Comparison of ENCODE assay signal across 1 cellular context in the genomic region with DNA sequence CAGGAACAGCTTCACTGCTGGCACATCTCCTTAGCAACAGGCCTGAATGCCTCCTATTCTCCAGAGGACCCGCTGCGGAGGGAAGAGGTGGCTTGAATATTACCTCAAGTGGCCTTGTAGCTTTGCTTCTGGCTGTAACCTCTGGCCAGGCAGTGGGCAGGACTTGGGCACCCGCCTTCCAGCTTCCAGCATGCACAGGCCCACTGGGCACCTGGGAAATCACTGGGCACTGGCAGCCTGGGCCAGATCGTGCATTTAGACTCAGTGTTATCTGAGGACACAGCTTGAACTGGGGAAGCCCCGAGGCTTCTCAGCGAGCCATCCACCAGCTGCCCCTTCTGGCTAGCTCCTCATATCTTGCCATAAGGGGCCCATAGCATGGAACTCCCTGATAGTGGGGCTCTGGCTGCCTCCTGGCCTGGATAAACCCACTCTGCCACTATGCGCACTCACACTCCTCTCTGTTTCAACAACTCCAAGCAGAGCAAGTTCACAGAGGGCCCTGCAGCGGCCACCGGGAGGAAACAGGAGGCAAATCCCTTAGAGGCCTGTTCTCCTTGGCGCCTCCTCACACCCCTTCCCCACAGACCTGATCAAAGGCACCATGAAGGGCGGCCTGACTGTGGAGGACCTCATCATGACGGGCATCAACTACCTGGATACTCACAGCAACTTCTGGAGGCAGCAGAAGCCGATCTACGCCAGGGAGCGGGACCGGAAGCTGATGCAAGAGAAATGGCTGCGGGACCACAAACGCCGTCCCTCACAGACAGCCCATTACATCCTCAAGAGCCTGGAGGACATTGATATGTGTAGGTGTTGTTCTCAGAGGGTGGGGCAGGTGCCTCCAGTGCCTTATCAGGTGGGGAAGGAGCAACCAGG.
TF ChIP-seq lines count a peak whose summit lies in the region.

No MANE protein-coding gene starts in this region.

TF ChIP-seq in K562, 482 proteins besides CTCF, POLR2A, EP300 and RAD21 (continued from another document and continues in another):
- TF ChIP-seq, protein P1, sequence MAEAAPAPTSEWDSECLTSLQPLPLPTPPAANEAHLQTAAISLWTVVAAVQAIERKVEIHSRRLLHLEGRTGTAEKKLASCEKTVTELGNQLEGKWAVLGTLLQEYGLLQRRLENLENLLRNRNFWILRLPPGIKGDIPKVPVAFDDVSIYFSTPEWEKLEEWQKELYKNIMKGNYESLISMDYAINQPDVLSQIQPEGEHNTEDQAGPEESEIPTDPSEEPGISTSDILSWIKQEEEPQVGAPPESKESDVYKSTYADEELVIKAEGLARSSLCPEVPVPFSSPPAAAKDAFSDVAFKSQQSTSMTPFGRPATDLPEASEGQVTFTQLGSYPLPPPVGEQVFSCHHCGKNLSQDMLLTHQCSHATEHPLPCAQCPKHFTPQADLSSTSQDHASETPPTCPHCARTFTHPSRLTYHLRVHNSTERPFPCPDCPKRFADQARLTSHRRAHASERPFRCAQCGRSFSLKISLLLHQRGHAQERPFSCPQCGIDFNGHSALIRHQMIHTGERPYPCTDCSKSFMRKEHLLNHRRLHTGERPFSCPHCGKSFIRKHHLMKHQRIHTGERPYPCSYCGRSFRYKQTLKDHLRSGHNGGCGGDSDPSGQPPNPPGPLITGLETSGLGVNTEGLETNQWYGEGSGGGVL (CRISPR knock-in tag; IDR thresholded peaks at IDR 0.05) = no peak
- TF ChIP-seq, protein P2, sequence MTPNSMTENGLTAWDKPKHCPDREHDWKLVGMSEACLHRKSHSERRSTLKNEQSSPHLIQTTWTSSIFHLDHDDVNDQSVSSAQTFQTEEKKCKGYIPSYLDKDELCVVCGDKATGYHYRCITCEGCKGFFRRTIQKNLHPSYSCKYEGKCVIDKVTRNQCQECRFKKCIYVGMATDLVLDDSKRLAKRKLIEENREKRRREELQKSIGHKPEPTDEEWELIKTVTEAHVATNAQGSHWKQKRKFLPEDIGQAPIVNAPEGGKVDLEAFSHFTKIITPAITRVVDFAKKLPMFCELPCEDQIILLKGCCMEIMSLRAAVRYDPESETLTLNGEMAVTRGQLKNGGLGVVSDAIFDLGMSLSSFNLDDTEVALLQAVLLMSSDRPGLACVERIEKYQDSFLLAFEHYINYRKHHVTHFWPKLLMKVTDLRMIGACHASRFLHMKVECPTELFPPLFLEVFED (CRISPR knock-in tag; conservative IDR thresholded peaks at IDR 0.05) = no peak
- TF ChIP-seq CXXC5 (CRISPR knock-in tag; IDR thresholded peaks at IDR 0.05) = peak; percentile 46
- no peak for TF ChIP-seq SIN3B (IDR thresholded peaks at IDR 0.05; ENCODE audit: low read depth)
- TF ChIP-seq, protein P3, sequence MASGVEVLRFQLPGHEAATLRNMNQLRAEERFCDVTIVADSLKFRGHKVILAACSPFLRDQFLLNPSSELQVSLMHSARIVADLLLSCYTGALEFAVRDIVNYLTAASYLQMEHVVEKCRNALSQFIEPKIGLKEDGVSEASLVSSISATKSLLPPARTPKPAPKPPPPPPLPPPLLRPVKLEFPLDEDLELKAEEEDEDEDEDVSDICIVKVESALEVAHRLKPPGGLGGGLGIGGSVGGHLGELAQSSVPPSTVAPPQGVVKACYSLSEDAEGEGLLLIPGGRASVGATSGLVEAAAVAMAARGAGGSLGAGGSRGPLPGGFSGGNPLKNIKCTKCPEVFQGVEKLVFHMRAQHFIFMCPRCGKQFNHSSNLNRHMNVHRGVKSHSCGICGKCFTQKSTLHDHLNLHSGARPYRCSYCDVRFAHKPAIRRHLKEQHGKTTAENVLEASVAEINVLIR (CRISPR knock-in tag; IDR thresholded peaks at IDR 0.05) = no peak
- no peak for TF ChIP-seq ARID2 (IDR thresholded peaks at IDR 0.05)
- no peak for TF ChIP-seq TFAM (CRISPR knock-in tag; conservative IDR thresholded peaks at IDR 0.05)
- TF ChIP-seq, protein P4, sequence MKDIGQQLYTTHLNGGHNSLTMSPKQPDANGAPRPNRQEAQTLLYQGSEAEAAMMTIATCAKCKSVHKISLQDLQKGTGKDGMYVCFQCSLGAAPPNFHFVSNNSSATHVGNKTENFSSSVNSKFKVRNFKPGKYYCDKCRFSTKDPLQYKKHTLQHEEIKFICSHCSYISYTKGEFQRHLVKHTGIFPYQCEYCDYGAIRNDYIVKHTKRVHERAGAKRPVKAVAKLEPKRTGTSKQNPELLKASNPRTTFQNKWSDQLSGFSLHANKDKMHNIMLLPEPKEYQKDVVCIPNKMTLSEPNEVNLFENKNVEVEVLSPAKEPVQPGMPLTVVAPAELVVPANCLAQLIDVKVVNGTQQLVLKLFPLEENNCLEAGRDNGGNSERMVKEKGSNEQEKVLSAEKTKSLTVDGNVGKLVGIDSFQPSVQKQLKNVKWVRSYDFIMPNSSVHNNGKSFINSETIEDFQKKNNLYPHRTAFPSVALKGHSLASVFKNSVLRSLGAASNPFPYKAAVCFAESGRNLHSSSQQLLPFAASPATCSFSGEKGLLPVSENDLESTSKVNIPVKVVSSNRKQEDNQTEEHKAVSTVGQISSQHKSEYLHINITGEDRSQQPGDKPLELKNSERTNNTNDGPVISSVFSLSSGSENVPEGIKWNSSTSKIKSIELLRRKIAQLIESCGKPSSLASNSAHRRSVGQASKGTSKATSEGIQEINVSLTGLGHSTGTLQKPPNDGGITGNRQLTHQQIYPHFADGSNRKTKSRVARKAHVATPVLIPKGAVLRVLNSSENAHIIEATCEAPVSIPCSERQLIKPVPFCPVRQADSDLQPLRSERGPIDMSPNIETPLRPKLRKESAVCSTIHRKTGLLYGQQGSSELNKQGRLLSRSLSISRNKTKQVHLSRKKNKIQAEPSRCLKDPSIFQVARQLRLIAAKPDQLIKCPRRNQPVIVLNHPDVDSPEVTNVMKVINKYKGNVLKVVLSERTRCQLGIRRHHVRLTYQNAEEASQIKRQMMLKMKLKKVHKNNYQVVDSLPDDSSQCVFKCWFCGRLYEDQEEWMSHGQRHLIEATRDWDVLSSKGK (CRISPR knock-in tag; IDR thresholded peaks at IDR 0.05) = no peak
- TF ChIP-seq, protein P5, sequence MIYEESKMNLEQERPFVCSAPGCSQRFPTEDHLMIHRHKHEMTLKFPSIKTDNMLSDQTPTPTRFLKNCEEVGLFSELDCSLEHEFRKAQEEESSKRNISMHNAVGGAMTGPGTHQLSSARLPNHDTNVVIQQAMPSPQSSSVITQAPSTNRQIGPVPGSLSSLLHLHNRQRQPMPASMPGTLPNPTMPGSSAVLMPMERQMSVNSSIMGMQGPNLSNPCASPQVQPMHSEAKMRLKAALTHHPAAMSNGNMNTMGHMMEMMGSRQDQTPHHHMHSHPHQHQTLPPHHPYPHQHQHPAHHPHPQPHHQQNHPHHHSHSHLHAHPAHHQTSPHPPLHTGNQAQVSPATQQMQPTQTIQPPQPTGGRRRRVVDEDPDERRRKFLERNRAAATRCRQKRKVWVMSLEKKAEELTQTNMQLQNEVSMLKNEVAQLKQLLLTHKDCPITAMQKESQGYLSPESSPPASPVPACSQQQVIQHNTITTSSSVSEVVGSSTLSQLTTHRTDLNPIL (CRISPR knock-in tag; IDR thresholded peaks at IDR 0.05) = no peak
- no peak for TF ChIP-seq ZNF3 (CRISPR knock-in tag; IDR thresholded peaks at IDR 0.05)
- TF ChIP-seq, protein P6, sequence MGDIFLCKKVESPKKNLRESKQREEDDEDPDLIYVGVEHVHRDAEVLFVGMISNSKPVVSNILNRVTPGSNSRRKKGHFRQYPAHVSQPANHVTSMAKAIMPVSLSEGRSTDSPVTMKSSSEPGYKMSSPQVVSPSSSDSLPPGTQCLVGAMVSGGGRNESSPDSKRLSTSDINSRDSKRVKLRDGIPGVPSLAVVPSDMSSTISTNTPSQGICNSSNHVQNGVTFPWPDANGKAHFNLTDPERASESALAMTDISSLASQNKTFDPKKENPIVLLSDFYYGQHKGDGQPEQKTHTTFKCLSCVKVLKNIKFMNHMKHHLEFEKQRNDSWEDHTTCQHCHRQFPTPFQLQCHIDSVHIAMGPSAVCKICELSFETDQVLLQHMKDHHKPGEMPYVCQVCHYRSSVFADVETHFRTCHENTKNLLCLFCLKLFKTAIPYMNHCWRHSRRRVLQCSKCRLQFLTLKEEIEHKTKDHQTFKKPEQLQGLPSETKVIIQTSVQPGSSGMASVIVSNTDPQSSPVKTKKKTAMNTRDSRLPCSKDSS (IDR thresholded peaks at IDR 0.05; ENCODE audit: low read depth, partially characterized antibody) = no peak
- no peak for TF ChIP-seq ZNF717 (CRISPR knock-in tag; IDR thresholded peaks at IDR 0.05)
- no peak for TF ChIP-seq CBFB (CRISPR knock-in tag; IDR thresholded peaks at IDR 0.05)
- TF ChIP-seq SNRNP70 (optimal IDR thresholded peaks at IDR 0.05; ENCODE audit: low read depth, low read length) = no peak
- no peak for TF ChIP-seq MTA1 (IDR thresholded peaks at IDR 0.05; ENCODE audit: borderline replicate concordance)
- no peak for TF ChIP-seq ZBTB7A (IDR thresholded peaks at IDR 0.05; ENCODE audit: borderline replicate concordance, control insufficient read depth, low read depth, low read length)
- no peak for TF ChIP-seq ZC3H11A (IDR thresholded peaks at IDR 0.05; ENCODE audit: low read depth, low read length)
- TF ChIP-seq L3MBTL2 (IDR thresholded peaks at IDR 0.05) = peak; percentile 23; the same call in 1 of the 2 replicates
- TF ChIP-seq, protein P7, sequence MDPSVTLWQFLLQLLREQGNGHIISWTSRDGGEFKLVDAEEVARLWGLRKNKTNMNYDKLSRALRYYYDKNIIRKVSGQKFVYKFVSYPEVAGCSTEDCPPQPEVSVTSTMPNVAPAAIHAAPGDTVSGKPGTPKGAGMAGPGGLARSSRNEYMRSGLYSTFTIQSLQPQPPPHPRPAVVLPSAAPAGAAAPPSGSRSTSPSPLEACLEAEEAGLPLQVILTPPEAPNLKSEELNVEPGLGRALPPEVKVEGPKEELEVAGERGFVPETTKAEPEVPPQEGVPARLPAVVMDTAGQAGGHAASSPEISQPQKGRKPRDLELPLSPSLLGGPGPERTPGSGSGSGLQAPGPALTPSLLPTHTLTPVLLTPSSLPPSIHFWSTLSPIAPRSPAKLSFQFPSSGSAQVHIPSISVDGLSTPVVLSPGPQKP (CRISPR knock-in tag; IDR thresholded peaks at IDR 0.05) = no peak
- TF ChIP-seq NR2C2 (CRISPR knock-in tag; IDR thresholded peaks at IDR 0.05) = no peak
- TF ChIP-seq NR2C2 (tag; IDR thresholded peaks at IDR 0.05) = no peak
- TF ChIP-seq ZNF239 (CRISPR knock-in tag; IDR thresholded peaks at IDR 0.05) = no peak
- no peak for TF ChIP-seq XRCC3 (IDR thresholded peaks at IDR 0.05)
- peak; percentile 76 for TF ChIP-seq NFIC (IDR thresholded peaks at IDR 0.05)
- no peak for TF ChIP-seq ZNF143 (CRISPR knock-in tag; IDR thresholded peaks at IDR 0.05)
- TF ChIP-seq, protein P8, sequence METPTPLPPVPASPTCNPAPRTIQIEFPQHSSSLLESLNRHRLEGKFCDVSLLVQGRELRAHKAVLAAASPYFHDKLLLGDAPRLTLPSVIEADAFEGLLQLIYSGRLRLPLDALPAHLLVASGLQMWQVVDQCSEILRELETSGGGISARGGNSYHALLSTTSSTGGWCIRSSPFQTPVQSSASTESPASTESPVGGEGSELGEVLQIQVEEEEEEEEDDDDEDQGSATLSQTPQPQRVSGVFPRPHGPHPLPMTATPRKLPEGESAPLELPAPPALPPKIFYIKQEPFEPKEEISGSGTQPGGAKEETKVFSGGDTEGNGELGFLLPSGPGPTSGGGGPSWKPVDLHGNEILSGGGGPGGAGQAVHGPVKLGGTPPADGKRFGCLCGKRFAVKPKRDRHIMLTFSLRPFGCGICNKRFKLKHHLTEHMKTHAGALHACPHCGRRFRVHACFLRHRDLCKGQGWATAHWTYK (CRISPR knock-in tag; IDR thresholded peaks at IDR 0.05) = 0 out of 2 replicates have a peak, but pooled peaks have one; percentile 21
- TF ChIP-seq, protein P9, sequence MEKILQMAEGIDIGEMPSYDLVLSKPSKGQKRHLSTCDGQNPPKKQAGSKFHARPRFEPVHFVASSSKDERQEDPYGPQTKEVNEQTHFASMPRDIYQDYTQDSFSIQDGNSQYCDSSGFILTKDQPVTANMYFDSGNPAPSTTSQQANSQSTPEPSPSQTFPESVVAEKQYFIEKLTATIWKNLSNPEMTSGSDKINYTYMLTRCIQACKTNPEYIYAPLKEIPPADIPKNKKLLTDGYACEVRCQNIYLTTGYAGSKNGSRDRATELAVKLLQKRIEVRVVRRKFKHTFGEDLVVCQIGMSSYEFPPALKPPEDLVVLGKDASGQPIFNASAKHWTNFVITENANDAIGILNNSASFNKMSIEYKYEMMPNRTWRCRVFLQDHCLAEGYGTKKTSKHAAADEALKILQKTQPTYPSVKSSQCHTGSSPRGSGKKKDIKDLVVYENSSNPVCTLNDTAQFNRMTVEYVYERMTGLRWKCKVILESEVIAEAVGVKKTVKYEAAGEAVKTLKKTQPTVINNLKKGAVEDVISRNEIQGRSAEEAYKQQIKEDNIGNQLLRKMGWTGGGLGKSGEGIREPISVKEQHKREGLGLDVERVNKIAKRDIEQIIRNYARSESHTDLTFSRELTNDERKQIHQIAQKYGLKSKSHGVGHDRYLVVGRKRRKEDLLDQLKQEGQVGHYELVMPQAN (IDR thresholded peaks at IDR 0.05; ENCODE audit: borderline replicate concordance) = no peak
- TF ChIP-seq, protein P10, sequence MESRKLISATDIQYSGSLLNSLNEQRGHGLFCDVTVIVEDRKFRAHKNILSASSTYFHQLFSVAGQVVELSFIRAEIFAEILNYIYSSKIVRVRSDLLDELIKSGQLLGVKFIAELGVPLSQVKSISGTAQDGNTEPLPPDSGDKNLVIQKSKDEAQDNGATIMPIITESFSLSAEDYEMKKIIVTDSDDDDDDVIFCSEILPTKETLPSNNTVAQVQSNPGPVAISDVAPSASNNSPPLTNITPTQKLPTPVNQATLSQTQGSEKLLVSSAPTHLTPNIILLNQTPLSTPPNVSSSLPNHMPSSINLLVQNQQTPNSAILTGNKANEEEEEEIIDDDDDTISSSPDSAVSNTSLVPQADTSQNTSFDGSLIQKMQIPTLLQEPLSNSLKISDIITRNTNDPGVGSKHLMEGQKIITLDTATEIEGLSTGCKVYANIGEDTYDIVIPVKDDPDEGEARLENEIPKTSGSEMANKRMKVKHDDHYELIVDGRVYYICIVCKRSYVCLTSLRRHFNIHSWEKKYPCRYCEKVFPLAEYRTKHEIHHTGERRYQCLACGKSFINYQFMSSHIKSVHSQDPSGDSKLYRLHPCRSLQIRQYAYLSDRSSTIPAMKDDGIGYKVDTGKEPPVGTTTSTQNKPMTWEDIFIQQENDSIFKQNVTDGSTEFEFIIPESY (CRISPR knock-in tag; IDR thresholded peaks at IDR 0.05) = no peak
- TF ChIP-seq HMG20A (CRISPR knock-in tag; conservative IDR thresholded peaks at IDR 0.05) = no peak
- peak; percentile 42; the same call in 1 of the 2 replicates for TF ChIP-seq CC2D1A (IDR thresholded peaks at IDR 0.05)
- no peak for TF ChIP-seq TCFL5 (CRISPR knock-in tag; conservative IDR thresholded peaks at IDR 0.05)
- no peak for TF ChIP-seq ZNF778 (CRISPR knock-in tag; IDR thresholded peaks at IDR 0.05)
- TF ChIP-seq ZFX (CRISPR knock-in tag; IDR thresholded peaks at IDR 0.05) = peak; percentile 31; the same call in 1 of the 2 replicates
- no peak for TF ChIP-seq CBX3 (IDR thresholded peaks at IDR 0.05; ENCODE audit: borderline replicate concordance in 1 of 2, low read length in 2 of 2)
- TF ChIP-seq EWSR1 (IDR thresholded peaks at IDR 0.05; ENCODE audit: borderline replicate concordance, low read depth, partially characterized antibody) = no peak
- no peak for TF ChIP-seq PHF8 (IDR thresholded peaks at IDR 0.05; ENCODE audit: borderline replicate concordance, low read length)
- no peak for TF ChIP-seq LARP7 (IDR thresholded peaks at IDR 0.05)
- TF ChIP-seq, protein P11, sequence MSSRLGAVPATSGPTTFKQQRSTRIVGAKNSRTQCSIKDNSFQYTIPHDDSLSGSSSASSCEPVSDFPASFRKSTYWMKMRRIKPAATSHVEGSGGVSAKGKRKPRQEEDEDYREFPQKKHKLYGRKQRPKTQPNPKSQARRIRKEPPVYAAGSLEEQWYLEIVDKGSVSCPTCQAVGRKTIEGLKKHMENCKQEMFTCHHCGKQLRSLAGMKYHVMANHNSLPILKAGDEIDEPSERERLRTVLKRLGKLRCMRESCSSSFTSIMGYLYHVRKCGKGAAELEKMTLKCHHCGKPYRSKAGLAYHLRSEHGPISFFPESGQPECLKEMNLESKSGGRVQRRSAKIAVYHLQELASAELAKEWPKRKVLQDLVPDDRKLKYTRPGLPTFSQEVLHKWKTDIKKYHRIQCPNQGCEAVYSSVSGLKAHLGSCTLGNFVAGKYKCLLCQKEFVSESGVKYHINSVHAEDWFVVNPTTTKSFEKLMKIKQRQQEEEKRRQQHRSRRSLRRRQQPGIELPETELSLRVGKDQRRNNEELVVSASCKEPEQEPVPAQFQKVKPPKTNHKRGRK (tag; IDR thresholded peaks at IDR 0.05) = no peak
